1 cellular context compared by ENCODE assay signal in the genomic region with DNA sequence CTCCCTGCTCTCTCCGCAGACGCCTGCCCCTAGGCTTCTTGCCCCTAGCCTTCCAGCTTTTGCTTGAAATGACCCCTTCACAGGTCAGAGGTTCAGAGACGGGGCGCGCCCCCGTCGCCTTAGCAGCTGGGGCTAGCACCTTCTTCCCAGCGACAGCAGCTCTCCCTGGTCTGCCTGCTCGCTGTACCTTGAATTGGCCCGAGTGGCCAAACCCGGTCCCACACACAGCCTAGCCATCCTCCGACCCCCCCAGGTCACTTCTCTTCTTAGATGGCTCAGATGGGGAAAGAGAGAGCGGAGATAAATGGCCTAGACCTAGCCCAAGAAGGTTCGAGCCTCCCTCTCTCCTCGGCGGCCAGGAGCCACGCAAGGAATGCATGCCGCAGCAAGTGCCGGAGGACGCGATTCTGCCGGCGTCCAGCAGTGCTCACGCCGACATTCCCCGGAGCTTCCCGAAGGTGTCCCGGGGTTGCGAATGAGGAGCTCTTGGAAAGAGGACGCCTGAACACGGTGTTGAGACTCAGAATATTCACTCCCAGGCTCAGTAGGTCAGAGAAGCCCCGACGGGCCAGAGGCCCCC.
TF ChIP-seq lines count a peak whose summit lies in the region.

No MANE protein-coding gene starts in this region.

TF ChIP-seq in H1, 55 proteins besides CTCF, POLR2A, EP300 and RAD21:
- TF ChIP-seq FOSL1 (IDR thresholded peaks at IDR 0.05; ENCODE audit: insufficient read depth, low read depth, low read length) (no peak), CTBP2 (IDR thresholded peaks at IDR 0.05; ENCODE audit: borderline replicate concordance, insufficient read depth, insufficient read length, low read length) (no peak), KDM4A (IDR thresholded peaks at IDR 0.05; ENCODE audit: low read depth, low read length, severe bottlenecking) (no peak), PHF8 (conservative IDR thresholded peaks at IDR 0.05; ENCODE audit: low read depth, low read length) (no peak), CBX8 (IDR thresholded peaks at IDR 0.05; ENCODE audit: borderline replicate concordance, low read depth, low read length) (no peak), BCL11A (IDR thresholded peaks at IDR 0.05; ENCODE audit: low read depth in 2 of 2, low read length in 2 of 2) (no peak), CREB1 (IDR thresholded peaks at IDR 0.05) (no peak), SIRT6 (IDR thresholded peaks at IDR 0.05; ENCODE audit: low read length) (no peak), EGR1 (IDR thresholded peaks at IDR 0.05; ENCODE audit: borderline replicate concordance, low read depth, low read length) (no peak), EZH2 (IDR thresholded peaks at IDR 0.05; ENCODE audit: low read depth, low read length, severe bottlenecking) (no peak), TAF7 (optimal IDR thresholded peaks at IDR 0.05; ENCODE audit: borderline replicate concordance, low read depth, low read length) (no peak)
- TF ChIP-seq, protein P1, sequence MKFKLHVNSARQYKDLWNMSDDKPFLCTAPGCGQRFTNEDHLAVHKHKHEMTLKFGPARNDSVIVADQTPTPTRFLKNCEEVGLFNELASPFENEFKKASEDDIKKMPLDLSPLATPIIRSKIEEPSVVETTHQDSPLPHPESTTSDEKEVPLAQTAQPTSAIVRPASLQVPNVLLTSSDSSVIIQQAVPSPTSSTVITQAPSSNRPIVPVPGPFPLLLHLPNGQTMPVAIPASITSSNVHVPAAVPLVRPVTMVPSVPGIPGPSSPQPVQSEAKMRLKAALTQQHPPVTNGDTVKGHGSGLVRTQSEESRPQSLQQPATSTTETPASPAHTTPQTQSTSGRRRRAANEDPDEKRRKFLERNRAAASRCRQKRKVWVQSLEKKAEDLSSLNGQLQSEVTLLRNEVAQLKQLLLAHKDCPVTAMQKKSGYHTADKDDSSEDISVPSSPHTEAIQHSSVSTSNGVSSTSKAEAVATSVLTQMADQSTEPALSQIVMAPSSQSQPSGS (IDR thresholded peaks at IDR 0.05; ENCODE audit: low read length) = no peak
- TF ChIP-seq, protein P2, sequence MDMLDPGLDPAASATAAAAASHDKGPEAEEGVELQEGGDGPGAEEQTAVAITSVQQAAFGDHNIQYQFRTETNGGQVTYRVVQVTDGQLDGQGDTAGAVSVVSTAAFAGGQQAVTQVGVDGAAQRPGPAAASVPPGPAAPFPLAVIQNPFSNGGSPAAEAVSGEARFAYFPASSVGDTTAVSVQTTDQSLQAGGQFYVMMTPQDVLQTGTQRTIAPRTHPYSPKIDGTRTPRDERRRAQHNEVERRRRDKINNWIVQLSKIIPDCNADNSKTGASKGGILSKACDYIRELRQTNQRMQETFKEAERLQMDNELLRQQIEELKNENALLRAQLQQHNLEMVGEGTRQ (IDR thresholded peaks at IDR 0.05; ENCODE audit: low read length) = no peak
TF ChIP-seq in H1: peak in this region for 0.
